In the genomic region with DNA sequence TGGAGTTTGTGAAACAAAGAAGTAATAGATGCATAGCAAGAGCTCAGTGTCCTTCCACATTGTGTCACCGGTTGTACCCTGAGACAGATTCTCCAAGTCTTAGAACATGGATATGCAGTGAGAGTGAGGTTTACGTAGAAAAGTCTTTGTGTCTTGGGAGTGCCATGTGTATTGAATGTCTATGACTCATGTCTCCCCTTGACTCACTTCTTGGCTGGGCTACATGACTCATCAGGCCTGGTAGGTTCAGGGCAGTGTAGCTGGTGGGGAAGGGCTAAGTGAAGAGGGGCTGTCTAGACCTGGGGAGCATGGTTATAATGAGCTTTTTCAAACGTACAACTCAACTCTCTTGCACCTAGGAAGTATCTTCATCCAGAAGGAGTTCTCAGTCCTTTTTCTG, we compare ENCODE assay signal across 9 cellular contexts.
DNase-seq lines count a peak whose midpoint lies in the region; ATAC-seq, FAIRE-seq and TF ChIP-seq lines count a peak whose summit lies in the region.
"Had no signal": no experiment of that assay in that cellular context is flagged by ENCODE, and none has a peak within 500 bp of the region (broad histone marks: within the 10 kb centered on the region; RNA-seq: fewer than 3 reads in every experiment).

No MANE protein-coding gene starts in this region.

- TF ChIP-seq CTCF in GM12878 (IDR thresholded peaks at IDR 0.05 in 2 of 3, conservative IDR thresholded peaks at IDR 0.05 in 1 of 3; ENCODE audit: control insufficient read depth in 2 of 3, extremely low read depth in 1 of 3, insufficient read depth in 1 of 3, low read depth in 3 of 3, low read length in 3 of 3) = no peak
- TF ChIP-seq CTCF in progenitor cell of endocrine pancreas (IDR thresholded peaks at IDR 0.05; ENCODE audit: unreplicated experiment) = no peak
- TF ChIP-seq CTCF in left ventricle myocardium inferior (IDR thresholded peaks at IDR 0.05; ENCODE audit: borderline replicate concordance) = no peak

- no peaks in the 10 kb centered on the region for H3K79me2 ChIP-seq in GM12878 (ENCODE audit: control insufficient read depth, insufficient read depth, low read length)

- no peak for TF ChIP-seq RAD21 in GM12878 (IDR thresholded peaks at IDR 0.05; ENCODE audit: insufficient read depth, low read depth, low read length)

- H3K9ac ChIP-seq in GM12878 (ENCODE audit: control insufficient read depth, insufficient read depth, low read length) = no peak overlapping the region

- SMC1A ChIA-PET in GM12878 (lab: Charles Lee; ENCODE audit: uncharacterized antibody, unreplicated experiment) = interaction anchor here (1.0 kb wide), 1 partner anchor 14 kb away, joined by 4 read pairs; no protein-coding TSS in a partner anchor

- RAD21 ChIA-PET in GM12878 (lab: Charles Lee; ENCODE audit: unreplicated experiment) = no interaction called here

- no peaks in the 10 kb centered on the region for H4K20me1 ChIP-seq in GM12878 (ENCODE audit: control insufficient read depth, insufficient read depth)

- no peak for TF ChIP-seq POLR2A in GM12878 (IDR thresholded peaks at IDR 0.05; ENCODE audit: low read depth, low read length)

- no peak for FAIRE-seq in GM12878 (lab: Jason Lieb, UNC)
- FAIRE-seq: colon had no signal

- peak; percentile 36 to 82 for ATAC-seq in right cardiac atrium
- ATAC-seq in GM12878 = peak; percentile 67

- no peaks in the 10 kb centered on the region for H3K36me3 ChIP-seq in GM12878 (ENCODE audit: control insufficient read depth in 2 of 2, insufficient read depth in 2 of 2, low read length in 1 of 2)
- H3K36me3 ChIP-seq in left ventricle myocardium inferior = no peaks in the 10 kb centered on the region

- TF ChIP-seq EP300 in GM12878 (IDR thresholded peaks at IDR 0.05; ENCODE audit: borderline replicate concordance in 1 of 2, control insufficient read depth in 1 of 2, low read depth in 2 of 2, low read length in 2 of 2) = no peak

- no peak overlapping the region for H2AFZ ChIP-seq in GM12878 (ENCODE audit: control insufficient read depth, low read depth, low read length)

- in situ Hi-C loops in GM12878 (cut with MboI) = no loop called here

- WGBS in right cardiac atrium = 79% methylated on average over 3 of the region's 3 CpGs
- 26% methylated on average over 3 of the region's 3 CpGs for WGBS in GM12878 (ENCODE audit: insufficient coverage, insufficient replicate concordance, low lambda C conversion rate, missing lambda C conversion rate)

- intact Hi-C loops in right cardiac atrium (cut with DNase I) (no loop called here), cardiac septum (cut with DNase I) (no loop called here), GM12878 (cut with micrococcal nuclease; ENCODE audit: unreplicated experiment) (no loop called here), posterior cingulate gyrus (cut with DNase I) (no loop called here), left ventricle myocardium inferior (cut with micrococcal nuclease) (no loop called here)

- H3K4me1 ChIP-seq in right cardiac atrium (ENCODE audit: control insufficient read depth, insufficient read depth, low read length) (no peaks in the 10 kb centered on the region), GM12878 (ENCODE audit: control insufficient read depth, insufficient read depth, low read length) (no peaks in the 10 kb centered on the region), left ventricle myocardium inferior (no peaks in the 10 kb centered on the region)

- H3K4me3 ChIP-seq in right cardiac atrium (ENCODE audit: low read length) (no peak overlapping the region), GM12878 (no peak overlapping the region), left ventricle myocardium inferior (no peak overlapping the region)

- H3K4me2 ChIP-seq in GM12878 (ENCODE audit: control insufficient read depth, insufficient read depth) = no peak overlapping the region

- no peak overlapping the region for H3K4me3 Mint-ChIP-seq in progenitor cell of endocrine pancreas (ENCODE audit: low read depth)

- no peaks in the 10 kb centered on the region for H3K27me3 ChIP-seq in right cardiac atrium (ENCODE audit: control insufficient read depth, insufficient read depth)
- 0 out of 4 replicates have a peak, but pooled peaks cover 0 to 2% of the 10 kb centered on the region in 2 experiments for H3K27me3 ChIP-seq in GM12878 (replicated peaks in 1 of 2; ENCODE audit: control insufficient read depth in 2 of 2, insufficient read depth in 2 of 2, low read length in 1 of 2)
- H3K27me3 ChIP-seq in left ventricle myocardium inferior (ENCODE audit: low read depth) = no peaks in the 10 kb centered on the region

- BruUV-seq in GM12878 (replicated peaks; lab: Mats Ljungman, UMichigan) = no TSS peak

- no peaks in the 10 kb centered on the region for H3K9me3 ChIP-seq in right cardiac atrium (ENCODE audit: control insufficient read depth, low read length)
- no peaks in the 10 kb centered on the region for H3K9me3 ChIP-seq in GM12878 (replicated peaks; ENCODE audit: control insufficient read depth, insufficient read depth, low read length)
- H3K9me3 ChIP-seq in left ventricle myocardium inferior (replicated peaks) = no peaks in the 10 kb centered on the region

- DNase-seq in right cardiac atrium = no peak
- DNase-seq in cardiac septum (ENCODE audit: low spot score) = no peak
- peak; percentile 76 to 87 for DNase-seq in SW 1271 (lab: John Stamatoyannopoulos, UW)
- DNase-seq in GM12878 (ENCODE audit: low read depth, low spot score) = no peak
- DNase-seq in progenitor cell of endocrine pancreas (ENCODE audit: low spot score, unreplicated experiment) = no peak
- DNase-seq in posterior cingulate gyrus = no peak
- DNase-seq in left ventricle myocardium inferior = no peak
- no peak for DNase-seq in NCI-H510A treated with DMSO at 0.1 percent for 48 hours (lab: John Stamatoyannopoulos, UW)

- H3K36me3 Mint-ChIP-seq in progenitor cell of endocrine pancreas (ENCODE audit: insufficient read depth) = no peaks in the 10 kb centered on the region

- H3K27me3 Mint-ChIP-seq in progenitor cell of endocrine pancreas = peaks cover 5% of the 10 kb centered on the region

- peak overlapping the region; percentile 67 for H3K27ac Mint-ChIP-seq in progenitor cell of endocrine pancreas

- CTCF ChIA-PET in GM12878 (lab: Yijun Ruan, JAX) = no interaction called here

- H3K27ac ChIP-seq in right cardiac atrium (ENCODE audit: low read length) (no peak overlapping the region), GM12878 (ENCODE audit: control insufficient read depth, insufficient read depth) (no peak overlapping the region), left ventricle myocardium inferior (replicated peaks) (no peak overlapping the region)

- POLR2A ChIA-PET in GM12878 (lab: Charles Lee) = no interaction called here

- no peaks in the 10 kb centered on the region for H3K9me3 Mint-ChIP-seq in progenitor cell of endocrine pancreas (ENCODE audit: low read depth)

- H3K4me1 Mint-ChIP-seq in progenitor cell of endocrine pancreas (ENCODE audit: low read depth) = peaks cover 35% of the 10 kb centered on the region

TF ChIP-seq in GM12878, 131 proteins besides CTCF, POLR2A, EP300 and RAD21:
- TF ChIP-seq MYC (IDR thresholded peaks at IDR 0.05; ENCODE audit: insufficient read depth, insufficient read length, insufficient replicate concordance, low read length, severe bottlenecking) = no peak
- TF ChIP-seq JUNB (IDR thresholded peaks at IDR 0.05) = no peak
- TF ChIP-seq IKZF1 (conservative IDR thresholded peaks at IDR 0.05) = no peak
- TF ChIP-seq CEBPB (IDR thresholded peaks at IDR 0.05; ENCODE audit: borderline replicate concordance in 1 of 2, low read depth in 2 of 2, low read length in 2 of 2) = no peak
- TF ChIP-seq, protein P1, sequence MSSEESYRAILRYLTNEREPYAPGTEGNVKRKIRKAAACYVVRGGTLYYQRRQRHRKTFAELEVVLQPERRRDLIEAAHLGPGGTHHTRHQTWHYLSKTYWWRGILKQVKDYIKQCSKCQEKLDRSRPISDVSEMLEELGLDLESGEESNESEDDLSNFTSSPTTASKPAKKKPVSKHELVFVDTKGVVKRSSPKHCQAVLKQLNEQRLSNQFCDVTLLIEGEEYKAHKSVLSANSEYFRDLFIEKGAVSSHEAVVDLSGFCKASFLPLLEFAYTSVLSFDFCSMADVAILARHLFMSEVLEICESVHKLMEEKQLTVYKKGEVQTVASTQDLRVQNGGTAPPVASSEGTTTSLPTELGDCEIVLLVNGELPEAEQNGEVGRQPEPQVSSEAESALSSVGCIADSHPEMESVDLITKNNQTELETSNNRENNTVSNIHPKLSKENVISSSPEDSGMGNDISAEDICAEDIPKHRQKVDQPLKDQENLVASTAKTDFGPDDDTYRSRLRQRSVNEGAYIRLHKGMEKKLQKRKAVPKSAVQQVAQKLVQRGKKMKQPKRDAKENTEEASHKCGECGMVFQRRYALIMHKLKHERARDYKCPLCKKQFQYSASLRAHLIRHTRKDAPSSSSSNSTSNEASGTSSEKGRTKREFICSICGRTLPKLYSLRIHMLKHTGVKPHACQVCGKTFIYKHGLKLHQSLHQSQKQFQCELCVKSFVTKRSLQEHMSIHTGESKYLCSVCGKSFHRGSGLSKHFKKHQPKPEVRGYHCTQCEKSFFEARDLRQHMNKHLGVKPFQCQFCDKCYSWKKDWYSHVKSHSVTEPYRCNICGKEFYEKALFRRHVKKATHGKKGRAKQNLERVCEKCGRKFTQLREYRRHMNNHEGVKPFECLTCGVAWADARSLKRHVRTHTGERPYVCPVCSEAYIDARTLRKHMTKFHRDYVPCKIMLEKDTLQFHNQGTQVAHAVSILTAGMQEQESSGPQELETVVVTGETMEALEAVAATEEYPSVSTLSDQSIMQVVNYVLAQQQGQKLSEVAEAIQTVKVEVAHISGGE (CRISPR knock-in tag; IDR thresholded peaks at IDR 0.05) = no peak
- no peak for TF ChIP-seq HDGF (IDR thresholded peaks at IDR 0.05)
- TF ChIP-seq NFXL1 (IDR thresholded peaks at IDR 0.05; ENCODE audit: borderline replicate concordance) = no peak
- TF ChIP-seq CREM (IDR thresholded peaks at IDR 0.05; ENCODE audit: low read depth) = no peak
- no peak for TF ChIP-seq CHD2 (IDR thresholded peaks at IDR 0.05; ENCODE audit: borderline replicate concordance, low read depth, low read length)
- TF ChIP-seq, protein P2, sequence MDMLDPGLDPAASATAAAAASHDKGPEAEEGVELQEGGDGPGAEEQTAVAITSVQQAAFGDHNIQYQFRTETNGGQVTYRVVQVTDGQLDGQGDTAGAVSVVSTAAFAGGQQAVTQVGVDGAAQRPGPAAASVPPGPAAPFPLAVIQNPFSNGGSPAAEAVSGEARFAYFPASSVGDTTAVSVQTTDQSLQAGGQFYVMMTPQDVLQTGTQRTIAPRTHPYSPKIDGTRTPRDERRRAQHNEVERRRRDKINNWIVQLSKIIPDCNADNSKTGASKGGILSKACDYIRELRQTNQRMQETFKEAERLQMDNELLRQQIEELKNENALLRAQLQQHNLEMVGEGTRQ (IDR thresholded peaks at IDR 0.05; ENCODE audit: borderline replicate concordance, low read depth, low read length) = no peak
- TF ChIP-seq CBFB (IDR thresholded peaks at IDR 0.05; ENCODE audit: low read depth) = no peak
- no peak for TF ChIP-seq RUNX3 (IDR thresholded peaks at IDR 0.05; ENCODE audit: low read length)
TF ChIP-seq in GM12878: peak in this region for 0.

Comparison
In these comparisons a context has a peak if more than half of its experiments do, and no peak if none do; other contexts are left out.
1. DNase-seq: peak in SW 1271 (2 of 2); none in right cardiac atrium (0 of 3), cardiac septum (single experiment), GM12878 (single experiment), progenitor cell of endocrine pancreas (single experiment), posterior cingulate gyrus (0 of 10), left ventricle myocardium inferior (single experiment) and NCI-H510A treated with DMSO at 0.1 percent for 48 hours (single experiment).